1 cellular context compared by ENCODE assay signal in genomic region chr10:43220251-43220650, GRCh38.
A peak's percentile ranks its signal among the peaks of the same experiment; 100 is the strongest.
TF ChIP-seq lines count a peak whose summit lies in the region.

No MANE protein-coding gene starts in this region.

TF ChIP-seq in HEK293, 187 proteins besides CTCF, POLR2A, EP300 and RAD21:
- 0 out of 2 replicates have a peak, but pooled peaks have one; percentile 53 for TF ChIP-seq ZNF121 (tag by site-specific recombination; IDR thresholded peaks at IDR 0.05)
TF ChIP-seq in HEK293: peak in this region for 1; not testable (repeated sequence) for 186.
